1 cellular context compared by ENCODE assay signal in the genomic region with DNA sequence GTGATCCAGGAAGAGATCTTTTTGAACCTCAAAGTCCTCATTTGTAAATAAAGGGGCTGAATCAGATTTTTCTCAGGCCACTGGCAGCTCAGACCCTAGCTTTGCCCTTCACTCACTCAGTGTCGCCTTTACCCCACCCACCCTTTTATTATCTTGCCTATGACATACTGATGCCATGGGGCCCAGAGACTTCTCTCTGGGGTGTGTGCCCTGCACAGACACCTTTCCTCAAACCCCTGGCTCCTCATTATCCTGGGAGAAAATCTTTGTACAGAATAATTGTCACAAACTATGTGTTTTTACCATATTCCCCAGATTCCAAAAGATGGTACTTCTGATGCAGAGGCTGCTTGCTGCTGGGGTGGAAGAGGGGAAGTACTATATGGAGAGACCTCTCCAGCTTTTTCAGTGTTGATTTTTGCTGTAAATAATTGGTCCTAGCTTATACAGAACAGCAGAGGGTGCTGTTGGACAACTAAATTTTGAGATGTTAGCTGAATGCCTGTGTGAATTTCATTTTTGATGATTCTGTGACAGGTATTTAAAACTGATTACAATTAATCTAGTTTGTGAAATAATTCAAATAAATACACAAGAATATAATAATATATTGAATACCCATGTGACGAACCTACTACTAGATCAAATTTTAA.
TF ChIP-seq lines count a peak whose summit lies in the region.

No MANE protein-coding gene starts in this region.

TF ChIP-seq in endothelial cell of umbilical vein, 7 proteins besides CTCF, POLR2A, EP300 and RAD21:
- TF ChIP-seq POLR2AphosphoS5 (IDR thresholded peaks at IDR 0.05; ENCODE audit: insufficient read depth, low read depth, low read length): no peak
- no peak for TF ChIP-seq GATA2 (IDR thresholded peaks at IDR 0.05; ENCODE audit: insufficient read depth, insufficient read length, low read depth, low read length)
- no peak for TF ChIP-seq JUN (IDR thresholded peaks at IDR 0.05; ENCODE audit: borderline replicate concordance, insufficient read depth, insufficient read length, low read depth)
- TF ChIP-seq, protein P1, sequence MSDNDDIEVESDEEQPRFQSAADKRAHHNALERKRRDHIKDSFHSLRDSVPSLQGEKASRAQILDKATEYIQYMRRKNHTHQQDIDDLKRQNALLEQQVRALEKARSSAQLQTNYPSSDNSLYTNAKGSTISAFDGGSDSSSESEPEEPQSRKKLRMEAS (IDR thresholded peaks at IDR 0.05; ENCODE audit: insufficient read depth, insufficient read length): no peak
- no peak for TF ChIP-seq EZH2 (IDR thresholded peaks at IDR 0.05; ENCODE audit: borderline replicate concordance, low read depth, low read length, severe bottlenecking)
- TF ChIP-seq FOS (IDR thresholded peaks at IDR 0.05; ENCODE audit: borderline replicate concordance, insufficient read depth, low read length): no peak
- TF ChIP-seq MYC (IDR thresholded peaks at IDR 0.05; ENCODE audit: low read depth, low read length): no peak
